In the genomic region with DNA sequence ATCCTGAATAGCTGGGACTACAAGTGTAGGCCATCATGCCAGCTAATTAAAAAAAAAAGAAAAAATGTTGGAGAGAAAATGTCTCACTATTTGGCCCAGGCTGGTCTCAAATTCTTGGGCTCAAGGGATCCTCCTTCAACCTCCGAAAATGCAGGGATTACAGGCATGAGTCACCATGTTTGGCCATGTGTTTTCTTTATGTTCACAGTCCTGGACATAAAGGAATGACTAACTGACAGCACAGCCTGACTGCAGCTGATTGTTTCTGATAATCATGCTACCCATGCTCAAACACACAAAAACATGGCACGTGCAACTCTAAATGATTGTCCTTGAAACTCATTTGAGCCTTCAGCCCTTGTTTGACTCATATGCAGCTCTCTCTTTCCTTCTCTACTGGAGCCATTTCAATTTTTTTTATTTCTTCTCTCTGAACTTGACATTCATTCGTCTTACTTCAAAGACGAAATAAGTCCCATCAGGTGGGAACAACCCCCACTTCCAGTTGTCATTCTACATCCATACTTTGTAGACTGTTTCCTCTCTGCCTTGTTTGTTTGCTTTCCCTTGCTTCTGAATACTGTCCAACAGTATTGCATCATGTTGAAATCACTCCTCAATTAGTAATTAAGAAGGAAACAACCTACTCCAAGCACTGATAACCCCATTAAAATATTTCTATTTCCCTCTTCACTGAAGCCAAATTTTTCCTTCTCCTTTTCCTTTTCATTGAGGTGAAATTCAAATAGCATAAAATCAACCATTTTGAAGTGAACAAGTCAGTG, we compare ENCODE assay signal across 23 cellular contexts.
DNase-seq lines count a peak whose midpoint lies in the region; ATAC-seq and TF ChIP-seq lines count a peak whose summit lies in the region.
"Had no signal": no experiment of that assay in that cellular context is flagged by ENCODE, and none has a peak within 500 bp of the region (broad histone marks: within the 10 kb centered on the region; RNA-seq: fewer than 3 reads in every experiment).

No MANE protein-coding gene starts in this region.

- DNase-seq in DMS53 (lab: John Stamatoyannopoulos, UW) (peak; percentile 59), NCI-H748 (lab: John Stamatoyannopoulos, UW; ENCODE audit: unreplicated experiment) (peak; percentile 61), choroid plexus epithelial cell (ENCODE audit: low read depth) (peak; percentile 40), foreskin fibroblast (peak; percentile 29 to 80), NCI-H2081 (lab: John Stamatoyannopoulos, UW) (no peak), DMS79 (lab: John Stamatoyannopoulos, UW) (no peak), retina (no peak)
- DNase-seq in activated naive CD8-positive, alpha-beta T cell treated with anti-CD3 and anti-CD28 coated beads, Interleukin-2, amount 50 U/mL, for 24 hours = no peak
- DNase-seq: activated B cell treated with CpG ODN at 0.5 μM for 24 hours; activated CD4-positive, alpha-beta T cell treated with anti-CD3 and anti-CD28 coated beads, Interleukin-2, amount 50 U/mL, for 48 hours; activated CD8-positive, alpha-beta memory T cell treated with anti-CD3 and anti-CD28 coated beads, Interleukin-2, amount 50 U/mL, for 48 hours; activated effector memory CD4-positive, alpha-beta T cell treated with Interleukin-2 at 50 U/mL for 16 hours; AML-193; CD8-positive, alpha-beta T cell; DMS153; left cardiac atrium; naive thymus-derived CD4-positive, alpha-beta T cell; NCI-H524; stomach; trophoblast cell had no signal

- H3K4me3 ChIP-seq in choroid plexus epithelial cell (ENCODE audit: low read depth, low read length) (no peak overlapping the region), foreskin fibroblast (ENCODE audit: low read depth in 1 of 2, low read length in 2 of 2) (no peak overlapping the region)
- H3K4me3 ChIP-seq: GM12878, right atrium auricular region, stomach had no signal

- no peak overlapping the region for H3K27ac Mint-ChIP-seq in activated naive CD8-positive, alpha-beta T cell treated with anti-CD3 and anti-CD28 coated beads, Interleukin-2, amount 50 U/mL, for 24 hours
- H3K27ac Mint-ChIP-seq: activated B cell treated with CpG ODN at 0.5 μM for 24 hours; CD8-positive, alpha-beta T cell; naive thymus-derived CD4-positive, alpha-beta T cell had no signal

- H3K4me3 Mint-ChIP-seq in activated naive CD8-positive, alpha-beta T cell treated with anti-CD3 and anti-CD28 coated beads, Interleukin-2, amount 50 U/mL, for 24 hours = no peak overlapping the region
- H3K4me3 Mint-ChIP-seq: activated B cell treated with CpG ODN at 0.5 μM for 24 hours; CD8-positive, alpha-beta T cell; naive thymus-derived CD4-positive, alpha-beta T cell had no signal

- H3K36me3 Mint-ChIP-seq in activated naive CD8-positive, alpha-beta T cell treated with anti-CD3 and anti-CD28 coated beads, Interleukin-2, amount 50 U/mL, for 24 hours (ENCODE audit: low read depth) = no peaks in the 10 kb centered on the region
- H3K36me3 Mint-ChIP-seq: CD8-positive, alpha-beta T cell had no signal

- TF ChIP-seq CTCF in choroid plexus epithelial cell (conservative IDR thresholded peaks at IDR 0.05; ENCODE audit: low read depth, low read length) = no peak
- no peak for TF ChIP-seq CTCF in foreskin fibroblast (IDR thresholded peaks at IDR 0.05; ENCODE audit: low read depth, low read length)

- no peaks in the 10 kb centered on the region for H3K4me1 Mint-ChIP-seq in activated naive CD8-positive, alpha-beta T cell treated with anti-CD3 and anti-CD28 coated beads, Interleukin-2, amount 50 U/mL, for 24 hours
- H3K4me1 Mint-ChIP-seq: activated B cell treated with CpG ODN at 0.5 μM for 24 hours; naive thymus-derived CD4-positive, alpha-beta T cell had no signal

- no peaks in the 10 kb centered on the region for H3K27me3 Mint-ChIP-seq in activated naive CD8-positive, alpha-beta T cell treated with anti-CD3 and anti-CD28 coated beads, Interleukin-2, amount 50 U/mL, for 24 hours
- H3K27me3 Mint-ChIP-seq: activated B cell treated with CpG ODN at 0.5 μM for 24 hours; naive thymus-derived CD4-positive, alpha-beta T cell had no signal

- peaks cover 27% of the 10 kb centered on the region for H3K9me3 Mint-ChIP-seq in activated naive CD8-positive, alpha-beta T cell treated with anti-CD3 and anti-CD28 coated beads, Interleukin-2, amount 50 U/mL, for 24 hours

- ATAC-seq in activated naive CD8-positive, alpha-beta T cell treated with anti-CD3 and anti-CD28 coated beads, Interleukin-2, amount 50 U/mL, for 24 hours = no peak
- ATAC-seq: CD8-positive, alpha-beta T cell; GM12878; left cardiac atrium; naive thymus-derived CD4-positive, alpha-beta T cell; SK-N-SH treated with all-trans-retinoic acid at 6 μM for 48 hours had no signal

Comparison
In these comparisons a context has a peak if more than half of its experiments do, and no peak if none do; other contexts are left out.
1. DNase-seq: peak in DMS53 (single experiment), NCI-H748 (single experiment), choroid plexus epithelial cell (single experiment) and foreskin fibroblast (2 of 2); none in NCI-H2081 (0 of 2), DMS79 (single experiment), retina (single experiment) and activated naive CD8-positive, alpha-beta T cell treated with anti-CD3 and anti-CD28 coated beads, Interleukin-2, amount 50 U/mL, for 24 hours (single experiment).